8 cellular contexts compared by ENCODE assay signal in genomic region chr15:59105839-59106238, GRCh38. TPM values are rescaled to one million over a fixed set of nuclear protein-coding genes. Genes with fewer than 3 reads are reported as not detected.
DNase-seq lines count a peak whose midpoint lies in the region; ATAC-seq, FAIRE-seq and TF ChIP-seq lines count a peak whose summit lies in the region.

No MANE protein-coding gene starts in this region.

- peak overlapping the region; percentile 69 for H3K4me3 ChIP-seq in left ventricle myocardium inferior
- H3K4me3 ChIP-seq in WERI-Rb-1 (ENCODE audit: low read depth, low read length), result peak overlapping the region; percentile 92
- peak overlapping the region; percentile 87 for H3K4me3 ChIP-seq in iPS-20b (ENCODE audit: low read length)

- H3K9me3 ChIP-seq in left ventricle myocardium inferior (replicated peaks) (no peaks in the 10 kb centered on the region), WERI-Rb-1 (ENCODE audit: severe bottlenecking) (no peaks in the 10 kb centered on the region), iPS-20b (ENCODE audit: insufficient read depth, low read depth, low read length) (no peaks in the 10 kb centered on the region)

- H3K4me1 ChIP-seq in left ventricle myocardium inferior (peaks cover 13% of the 10 kb centered on the region), iPS-20b (ENCODE audit: insufficient read depth, low read length) (peaks cover 5% of the 10 kb centered on the region; the same call in 1 of the 2 replicates)

- no peak for FAIRE-seq in urothelium cell line (lab: Jason Lieb, UNC)

- intact Hi-C loops in left ventricle myocardium inferior (cut with micrococcal nuclease) (no loop called here), left cardiac atrium (cut with DNase I) (no loop called here)

- H3K36me3 ChIP-seq in left ventricle myocardium inferior (no peaks in the 10 kb centered on the region), WERI-Rb-1 (peaks cover 43% of the 10 kb centered on the region), iPS-20b (ENCODE audit: insufficient read depth, low read depth, low read length) (peaks cover 38% of the 10 kb centered on the region)

- peak overlapping the region; percentile 94; the same call in 1 of the 2 replicates for H3K9ac ChIP-seq in iPS-20b (ENCODE audit: low read depth, low read length)

- TF ChIP-seq CTCF in left ventricle myocardium inferior (IDR thresholded peaks at IDR 0.05; ENCODE audit: borderline replicate concordance), result no peak
- no peak for TF ChIP-seq CTCF in WERI-Rb-1 (IDR thresholded peaks at IDR 0.05; ENCODE audit: low read depth, low read length)

- no peak for DNase-seq in left ventricle myocardium inferior
- no peak for DNase-seq in left cardiac atrium
- no peak for DNase-seq in WERI-Rb-1
- peak; percentile 46 for DNase-seq in urothelium cell line (ENCODE audit: low spot score)
- DNase-seq in globus pallidus (ENCODE audit: low spot score), result no peak
- DNase-seq in NCI-H510A (lab: John Stamatoyannopoulos, UW), result no peak

- H3K27ac ChIP-seq in left ventricle myocardium inferior (replicated peaks) (no peak overlapping the region), WERI-Rb-1 (peak overlapping the region; percentile 96), iPS-20b (ENCODE audit: low read length) (peak overlapping the region; percentile 73)

- ATAC-seq in left cardiac atrium (no peak), HG02642 (IDR thresholded peaks at IDR 0.05; ENCODE audit: poor library complexity, unreplicated experiment) (no peak)

- H3K27me3 ChIP-seq in left ventricle myocardium inferior (ENCODE audit: low read depth) (no peaks in the 10 kb centered on the region), WERI-Rb-1 (ENCODE audit: insufficient read depth, low read depth, severe bottlenecking) (no peaks in the 10 kb centered on the region), iPS-20b (ENCODE audit: insufficient read depth, low read length) (no peaks in the 10 kb centered on the region)

RNA-seq across cellular contexts. Expression of gene CCNB2, which starts 0.9 kb away (rescaled TPM):
- total RNA-seq in left ventricle myocardium inferior (0.55 TPM), left cardiac atrium (under 1 TPM; 0.55 to 0.94 TPM)
